In genomic region chr11:34104680-34105078, GRCh38 we compare ENCODE assay signal across 8 cellular contexts. TPM values are rescaled to one million over a fixed set of nuclear protein-coding genes. Genes with fewer than 3 reads are reported as not detected.
DNase-seq lines count a peak whose midpoint lies in the region; ATAC-seq and TF ChIP-seq lines count a peak whose summit lies in the region.

No MANE protein-coding gene starts in this region.

- H3K27ac ChIP-seq in cardiac muscle cell = peak overlapping the region; percentile 90
- H3K27ac ChIP-seq in uterus = peak overlapping the region; percentile 92 to 97

- in situ Hi-C loops in astrocyte of the cerebellum (cut with HindIII; ENCODE audit: low sequenced_read_pairs) = loop anchor here (5.0 kb wide), 1 partner anchor 43 kb away; no protein-coding TSS in a partner anchor

- ATAC-seq in Right ventricle myocardium superior (ENCODE audit: poor library complexity) (no peak), memory B cell (ENCODE audit: low read depth) (no peak)

- H3K36me3 ChIP-seq in cardiac muscle cell = peaks cover 17% of the 10 kb centered on the region
- no peaks in the 10 kb centered on the region for H3K36me3 ChIP-seq in uterus

- H3K4me3 Mint-ChIP-seq in memory B cell = peak overlapping the region; percentile 98

- peaks cover 39% of the 10 kb centered on the region for H3K4me1 Mint-ChIP-seq in memory B cell

- WGBS in lower leg skin, 2 donors = 20 to 23% methylated on average over 6 of the region's 6 CpGs

- no peaks in the 10 kb centered on the region for H3K27me3 Mint-ChIP-seq in memory B cell

- TF ChIP-seq POLR2A in uterus (IDR thresholded peaks at IDR 0.05) (no peak), lower leg skin (IDR thresholded peaks at IDR 0.05) (no peak)

- H3K9me3 ChIP-seq in cardiac muscle cell (ENCODE audit: low read depth) = no peaks in the 10 kb centered on the region
- H3K9me3 ChIP-seq in uterus = no peaks in the 10 kb centered on the region

- peak overlapping the region; percentile 77 for H3K4me3 ChIP-seq in cardiac muscle cell
- peak overlapping the region; percentile 88 for H3K4me3 ChIP-seq in astrocyte of the cerebellum (ENCODE audit: low read depth, low read length)
- peak overlapping the region; percentile 66 to 90 for H3K4me3 ChIP-seq in uterus
- H3K4me3 ChIP-seq in lower leg skin (ENCODE audit: low read depth, poor library complexity, severe bottlenecking) = no peak overlapping the region

- H3K4me1 ChIP-seq in cardiac muscle cell (ENCODE audit: low read depth) (no peaks in the 10 kb centered on the region), uterus (peaks cover 4 to 5% of the 10 kb centered on the region in 2 donors)

- H3K27ac Mint-ChIP-seq in memory B cell = peak overlapping the region; percentile 98

- intact Hi-C loops in Right ventricle myocardium superior (cut with DNase I) = loop anchor here (5.0 kb wide), 1 partner anchor 52 kb away; the partner anchor contains the start of gene CAPRIN1
- intact Hi-C loops in uterus (cut with DNase I; ENCODE audit: low total_unique reads) = loop anchor here (5.0 kb wide), 1 partner anchor 52 kb away; the partner anchor contains the start of gene CAPRIN1
- intact Hi-C loops in lower leg skin (cut with DNase I; ENCODE audit: low total_unique reads) = no loop called here

- no peak for DNase-seq in cardiac muscle cell (ENCODE audit: low read depth in 1 of 2, low spot score in 1 of 2)
- DNase-seq in Right ventricle myocardium superior = no peak
- DNase-seq in astrocyte of the cerebellum (ENCODE audit: low read depth) = no peak
- no peak for DNase-seq in memory B cell (ENCODE audit: low spot score in 2 of 2)
- no peak for DNase-seq in uterus
- DNase-seq in lower leg skin (ENCODE audit: low spot score in 2 of 2) = no peak
- no peak for DNase-seq in SKM-1 treated with dmso at 0.1 percent for 144 hours (lab: John Stamatoyannopoulos, UW; ENCODE audit: unreplicated experiment)
- no peak for DNase-seq in NCI-H1436 treated with DMSO at 0.1 percent for 48 hours (lab: John Stamatoyannopoulos, UW)

- no peak for TF ChIP-seq CTCF in cardiac muscle cell (IDR thresholded peaks at IDR 0.05; ENCODE audit: low read depth, low read length)
- no peak for TF ChIP-seq CTCF in astrocyte of the cerebellum (IDR thresholded peaks at IDR 0.05; ENCODE audit: low read depth, low read length, missing control alignments)
- no peak for TF ChIP-seq CTCF in uterus (IDR thresholded peaks at IDR 0.05)
- no peak for TF ChIP-seq CTCF in lower leg skin (IDR thresholded peaks at IDR 0.05)

- H3K9me3 Mint-ChIP-seq in memory B cell = no peaks in the 10 kb centered on the region

- H3K36me3 Mint-ChIP-seq in memory B cell = peaks cover 14% of the 10 kb centered on the region

- no peaks in the 10 kb centered on the region for H3K27me3 ChIP-seq in cardiac muscle cell
- H3K27me3 ChIP-seq in uterus = no peaks in the 10 kb centered on the region

RNA-seq across cellular contexts. Expression of gene NAT10, which starts 0.8 kb away (rescaled TPM):
- total RNA-seq in cardiac muscle cell (19.2 and 23.6 TPM in 2 replicates), Right ventricle myocardium superior (20.9 TPM), uterus (10 to 100 TPM; 18.5 to 54.0 (median 22.9) TPM), lower leg skin (10 to 100 TPM; 25.2 to 37.0 (median 27.9) TPM)
- 19.4 and 28.0 TPM in 2 replicates for polyA plus RNA-seq in cardiac muscle cell

RNA-seq across cellular contexts. Expression of gene CAPRIN1, which starts 53.1 kb away (rescaled TPM):
- 249 and 286 TPM in 2 replicates for total RNA-seq in cardiac muscle cell
- 120 and 163 TPM in 2 replicates for polyA plus RNA-seq in cardiac muscle cell
- 105 TPM for total RNA-seq in Right ventricle myocardium superior
- 100 to 1,000 TPM; 118 to 252 (median 169) TPM for total RNA-seq in uterus
- total RNA-seq in lower leg skin = 100 to 1,000 TPM in 2 of 4 donors, 10 to 100 TPM in 2; 89.6 to 126 (median 103) TPM
